In genomic region chr19:19865750-19866598, GRCh38 we compare ENCODE assay signal across 8 cellular contexts. TPM values are rescaled to one million over a fixed set of nuclear protein-coding genes. Genes with fewer than 3 reads are reported as not detected.
DNase-seq lines count a peak whose midpoint lies in the region; ATAC-seq lines count a peak whose summit lies in the region.

Gene ZNF253 (plus strand): TSS chr19:19865882. CDS start chr19:19865997, 115 bp downstream.

- DNase-seq in NCI-H2029 (lab: John Stamatoyannopoulos, UW) (peak; percentile 99), T-helper 9 cell (peak; percentile 91), astrocyte of the hippocampus (ENCODE audit: low read depth, low spot score) (peak; percentile 97), hippocampal formation (lab: John Stamatoyannopoulos, UW) (peak; percentile 96 to 97), renal cortical epithelial cell (ENCODE audit: low read depth) (peak; percentile 86), NCI-H1048 (lab: John Stamatoyannopoulos, UW) (no peak)

- peak; percentile 93 for ATAC-seq in GM18499 (IDR thresholded peaks at IDR 0.05; ENCODE audit: insufficient read depth, unreplicated experiment)
- ATAC-seq in HG02943 (IDR thresholded peaks at IDR 0.05; ENCODE audit: low read depth, unreplicated experiment), result peak; percentile 94

RNA-seq across cellular contexts. Expression of gene ZNF253, which starts in this region (rescaled TPM):
- 5.0 and 14.7 TPM in 2 replicates for total RNA-seq in renal cortical epithelial cell
